8 cellular contexts compared by ENCODE assay signal in genomic region chr9:99103909-99104458, GRCh38. TPM values are rescaled to one million over a fixed set of nuclear protein-coding genes. Genes with fewer than 3 reads are reported as not detected.
DNase-seq lines count a peak whose midpoint lies in the region; ATAC-seq, FAIRE-seq and TF ChIP-seq lines count a peak whose summit lies in the region.

No MANE protein-coding gene starts in this region.

- H3K4me3 ChIP-seq in KMS-11 (IDR thresholded peaks at IDR 0.05; ENCODE audit: insufficient read depth, low read depth, low read length) (no peak overlapping the region), bronchial epithelial cell (ENCODE audit: low read depth, low read length) (peak overlapping the region; percentile 66)

- peak overlapping the region; percentile 57; the same call in 1 of the 2 replicates for H2AFZ ChIP-seq in KMS-11 (ENCODE audit: low read depth)

- H3K27me3 ChIP-seq in KMS-11 (ENCODE audit: insufficient read depth, low read depth) (no peaks in the 10 kb centered on the region), bronchial epithelial cell (ENCODE audit: control insufficient read depth, insufficient read depth, low read length) (no peaks in the 10 kb centered on the region)

- peak overlapping the region; percentile 31 for H3K4me2 ChIP-seq in KMS-11

- H3K4me1 ChIP-seq in KMS-11 (ENCODE audit: low read depth, poor library complexity, severe bottlenecking): peaks cover 29% of the 10 kb centered on the region

- TF ChIP-seq CTCF in KMS-11 (conservative IDR thresholded peaks at IDR 0.05; ENCODE audit: low read depth, low read length) (no peak), bronchial epithelial cell (IDR thresholded peaks at IDR 0.05; ENCODE audit: insufficient read depth, low read length, severe bottlenecking) (no peak)

- no peak overlapping the region for H3K9ac ChIP-seq in KMS-11

- no peak for ATAC-seq in HG03565 (IDR thresholded peaks at IDR 0.05; ENCODE audit: unreplicated experiment)

- peak; percentile 62 for DNase-seq in AG08395 (ENCODE audit: low spot score)
- peak; percentile 68 for DNase-seq in bronchial epithelial cell (ENCODE audit: low read depth)
- peak; percentile 27 for DNase-seq in left kidney (ENCODE audit: low read depth, low spot score)
- DNase-seq in HuH-7 (ENCODE audit: low spot score): no peak
- DNase-seq in NCI-H2081 treated with DMSO at 0.1 percent for 48 hours (lab: John Stamatoyannopoulos, UW): no peak

- no peaks in the 10 kb centered on the region for H4K20me1 ChIP-seq in KMS-11 (ENCODE audit: insufficient read depth)

- peaks cover 25% of the 10 kb centered on the region; the same call in 1 of the 2 replicates for H3K79me2 ChIP-seq in KMS-11 (ENCODE audit: insufficient read depth, low read depth)

- FAIRE-seq in bronchial epithelial cell (lab: Jason Lieb, UNC): no peak

- H3K27ac ChIP-seq in KMS-11 (no peak overlapping the region), temporal lobe (ENCODE audit: low read depth, low read length) (peak overlapping the region; percentile 61)

- H3K36me3 ChIP-seq in KMS-11 (ENCODE audit: insufficient read depth) (no peaks in the 10 kb centered on the region), bronchial epithelial cell (ENCODE audit: control insufficient read depth, insufficient read depth, low read length) (no peaks in the 10 kb centered on the region)

RNA-seq across cellular contexts. Expression of gene TGFBR1, which starts 0.9 kb away (rescaled TPM):
- 58.9 and 110 TPM in 2 replicates for total RNA-seq in bronchial epithelial cell
- total RNA-seq in temporal lobe: 48.7 TPM

Comparison
In these comparisons a context has a peak if more than half of its experiments do, and no peak if none do; other contexts are left out.
1. DNase-seq: peak in AG08395 (single experiment), bronchial epithelial cell (single experiment) and left kidney (single experiment); none in HuH-7 (single experiment) and NCI-H2081 treated with DMSO at 0.1 percent for 48 hours (single experiment).